Comparison of ENCODE assay signal across 1 cellular context in genomic region chr2:100197643-100198153, GRCh38.
A peak's percentile ranks its signal among the peaks of the same experiment; 100 is the strongest.
TF ChIP-seq lines count a peak whose summit lies in the region.

No MANE protein-coding gene starts in this region.

TF ChIP-seq in K562, 482 proteins besides CTCF, POLR2A, EP300 and RAD21 (continued from another document):
- TF ChIP-seq ATF6 (CRISPR knock-in tag; IDR thresholded peaks at IDR 0.05) (no peak), VEZF1 (CRISPR knock-in tag; IDR thresholded peaks at IDR 0.05) (peak; percentile 55; the same call in 1 of the 2 replicates), TEAD1 (CRISPR knock-in tag; IDR thresholded peaks at IDR 0.05) (0 out of 4 replicates have a peak, but pooled peaks of 1 of the 2 experiments have one; percentile 35), TFAP4 (CRISPR knock-in tag; IDR thresholded peaks at IDR 0.05; ENCODE audit: borderline replicate concordance) (peak; percentile 57), TBP (optimal IDR thresholded peaks at IDR 0.05; ENCODE audit: low read depth, low read length) (peak; percentile 31), ARID1B (IDR thresholded peaks at IDR 0.05) (peak; percentile 15; the same call in 1 of the 2 replicates), ZNF639 (CRISPR knock-in tag; conservative IDR thresholded peaks at IDR 0.05 in 1 of 2, IDR thresholded peaks at IDR 0.05 in 1 of 2) (peak in 1 of 2 experiments; percentile 58; a peak in 2 of 4 replicates), ZNF165 (CRISPR knock-in tag; IDR thresholded peaks at IDR 0.05; ENCODE audit: borderline replicate concordance) (peak; percentile 80; the same call in 1 of the 2 replicates), MITF (IDR thresholded peaks at IDR 0.05) (no peak), MEF2D (tag; conservative IDR thresholded peaks at IDR 0.05; ENCODE audit: low read depth) (0 out of 2 replicates have a peak, but pooled peaks have one; percentile 19), NRF1 (conservative IDR thresholded peaks at IDR 0.05 in 1 of 2, IDR thresholded peaks at IDR 0.05 in 1 of 2) (0 out of 4 replicates have a peak, but pooled peaks of 1 of the 2 experiments have one; percentile 25), ZNF589 (CRISPR knock-in tag; IDR thresholded peaks at IDR 0.05; ENCODE audit: low read depth) (peak; percentile 34; the same call in 1 of the 2 replicates), ZNF311 (CRISPR knock-in tag; IDR thresholded peaks at IDR 0.05) (no peak), UBTF (IDR thresholded peaks at IDR 0.05; ENCODE audit: borderline replicate concordance in 1 of 2, low read depth in 2 of 2, low read length in 2 of 2) (peak; percentile 90 to 99; a peak in 3 of 4 replicates), CTBP1 (IDR thresholded peaks at IDR 0.05; ENCODE audit: borderline replicate concordance) (peak; percentile 40; the same call in 1 of the 2 replicates), TAL1 (IDR thresholded peaks at IDR 0.05) (peak; percentile 36; the same call in 1 of the 2 replicates), ELF4 (CRISPR knock-in tag; IDR thresholded peaks at IDR 0.05) (0 out of 2 replicates have a peak, but pooled peaks have one; percentile 35), RCOR1 (IDR thresholded peaks at IDR 0.05; ENCODE audit: borderline replicate concordance in 1 of 2, low read depth in 2 of 2, low read length in 2 of 2) (peak in 1 of 2 experiments; percentile 40; a peak in 1 of 4 replicates), CBFA2T3 (IDR thresholded peaks at IDR 0.05) (peak; percentile 51)
